In genomic region chr6:16372029-16372776, GRCh38 we compare ENCODE assay signal across 22 cellular contexts.
A peak's percentile ranks its signal among the peaks of the same experiment; 100 is the strongest.
DNase-seq lines count a peak whose midpoint lies in the region; ATAC-seq, FAIRE-seq and TF ChIP-seq lines count a peak whose summit lies in the region.
"Had no signal": no experiment of that assay in that cellular context is flagged by ENCODE, and none has a peak within 500 bp of the region (broad histone marks: within the 10 kb centered on the region; RNA-seq: fewer than 3 reads in every experiment).

No MANE protein-coding gene starts in this region.

- H3K4me3 ChIP-seq in K562, result no peak overlapping the region
- no peak overlapping the region for H3K4me3 ChIP-seq in keratinocyte (ENCODE audit: control insufficient read depth in 2 of 3, extremely low read depth in 1 of 3, insufficient read depth in 2 of 3, low read depth in 1 of 3, low read length in 3 of 3)
- no peak overlapping the region for H3K4me3 ChIP-seq in aorta (ENCODE audit: low read length in 2 of 2)
- H3K4me3 ChIP-seq: GM12878, SJCRH30 had no signal

- H3K27ac Mint-ChIP-seq in stimulated activated naive B cell treated with anti-CD40 and anti-IgM and Interleukin-4, amounts not matched to agents 10 μg/mL and 1 μg/mL and 100 μg/mL, for 72 hours, result peak overlapping the region; percentile 72

- no peak overlapping the region for H3K4me3 Mint-ChIP-seq in stimulated activated naive B cell treated with anti-CD40 and anti-IgM and Interleukin-4, amounts not matched to agents 10 μg/mL and 1 μg/mL and 100 μg/mL, for 72 hours

- H3K79me2 ChIP-seq in K562 (ENCODE audit: control insufficient read depth, insufficient read depth, low read length), result no peaks in the 10 kb centered on the region
- no peaks in the 10 kb centered on the region for H3K79me2 ChIP-seq in keratinocyte (ENCODE audit: control insufficient read depth, insufficient read depth, low read length)

- H3K9ac ChIP-seq in K562 (ENCODE audit: insufficient read depth in 1 of 2, low read depth in 2 of 2, low read length in 2 of 2) (no peak overlapping the region), keratinocyte (ENCODE audit: control insufficient read depth, extremely low read depth, insufficient read depth, low read length) (no peak overlapping the region)

- peaks cover 0 to 8% of the 10 kb centered on the region in 2 donors for H3K27me3 Mint-ChIP-seq in stimulated activated naive B cell treated with anti-CD40 and anti-IgM and Interleukin-4, amounts not matched to agents 10 μg/mL and 1 μg/mL and 100 μg/mL, for 72 hours

- no peaks in the 10 kb centered on the region for H3K9me3 ChIP-seq in K562 (replicated peaks; ENCODE audit: control insufficient read depth, insufficient read depth, low read depth, low read length)
- H3K9me3 ChIP-seq in keratinocyte (ENCODE audit: control insufficient read depth, low read depth, low read length), result no peaks in the 10 kb centered on the region
- no peaks in the 10 kb centered on the region for H3K9me3 ChIP-seq in aorta (ENCODE audit: control insufficient read depth, low read length)
- H3K9me3 ChIP-seq: SJCRH30 had no signal

- peaks cover 20 to 35% of the 10 kb centered on the region in 2 donors for H3K36me3 Mint-ChIP-seq in stimulated activated naive B cell treated with anti-CD40 and anti-IgM and Interleukin-4, amounts not matched to agents 10 μg/mL and 1 μg/mL and 100 μg/mL, for 72 hours

- WGBS in K562 (ENCODE audit: insufficient coverage, low coverage, missing lambda C conversion rate), result 4% methylated on average over 1 of the region's 1 CpG
- 88 to 92% methylated on average over 1 of the region's 1 CpG for WGBS in aorta, 2 donors

- in situ Hi-C loops in K562 (cut with MboI), result no loop called here

- dilution Hi-C loops in keratinocyte (cut with MboI; ENCODE audit: extremely low pct_ligation_motif_present, low sequenced_read_pairs), result no loop called here

- no TSS peak for BruUV-seq in K562 (replicated peaks; lab: Mats Ljungman, UMichigan)

- peaks cover 2 to 8% of the 10 kb centered on the region in 2 donors for H3K9me3 Mint-ChIP-seq in stimulated activated naive B cell treated with anti-CD40 and anti-IgM and Interleukin-4, amounts not matched to agents 10 μg/mL and 1 μg/mL and 100 μg/mL, for 72 hours

- FAIRE-seq in K562 (lab: Jason Lieb, UNC), result no peak
- peak; percentile 29 for FAIRE-seq in keratinocyte (lab: Jason Lieb, UNC)
- FAIRE-seq: GM18507, H1 had no signal

- no peak for TF ChIP-seq POLR2A in K562 (conservative IDR thresholded peaks at IDR 0.05)

- H3K27ac ChIP-seq in K562 (ENCODE audit: extremely low read depth, low read depth, low read length) (no peak overlapping the region), keratinocyte (ENCODE audit: control insufficient read depth, insufficient read depth, low read length) (no peak overlapping the region), aorta (ENCODE audit: low read depth in 1 of 2, low read length in 2 of 2) (no peak overlapping the region)
- H3K27ac ChIP-seq: C4-2B, SJCRH30 had no signal

- no peak for TF ChIP-seq CTCF in K562 (IDR thresholded peaks at IDR 0.05 in 2 of 3, conservative IDR thresholded peaks at IDR 0.05 in 1 of 3; ENCODE audit: insufficient read depth in 2 of 3, low read depth in 1 of 3, low read length in 3 of 3)
- no peak for TF ChIP-seq CTCF in keratinocyte (optimal IDR thresholded peaks at IDR 0.05 in 1 of 3, IDR thresholded peaks at IDR 0.05 in 1 of 3, conservative IDR thresholded peaks at IDR 0.05 in 1 of 3; ENCODE audit: extremely low read depth in 1 of 3, insufficient read depth in 2 of 3, low read length in 3 of 3)

- H3K36me3 ChIP-seq in K562 (ENCODE audit: control insufficient read depth, insufficient read depth, low read length) (no peaks in the 10 kb centered on the region), keratinocyte (ENCODE audit: control insufficient read depth in 2 of 2, extremely low read depth in 1 of 2, insufficient read depth in 2 of 2, low read length in 2 of 2) (no peaks in the 10 kb centered on the region), aorta (ENCODE audit: control insufficient read depth in 1 of 2, insufficient read depth in 2 of 2, low read length in 1 of 2) (no peaks in the 10 kb centered on the region)
- H3K36me3 ChIP-seq: SJCRH30 had no signal

- H3K4me1 Mint-ChIP-seq in stimulated activated naive B cell treated with anti-CD40 and anti-IgM and Interleukin-4, amounts not matched to agents 10 μg/mL and 1 μg/mL and 100 μg/mL, for 72 hours, result peaks cover 8 to 27% of the 10 kb centered on the region in 2 donors

- DNase-seq in EH (ENCODE audit: low read depth), result peak; percentile 37
- no peak for DNase-seq in K562 (ENCODE audit: extremely low read depth in 1 of 4, low spot score in 3 of 4)
- no peak for DNase-seq in keratinocyte (ENCODE audit: low read depth, low spot score)
- no peak for DNase-seq in stimulated activated naive B cell treated with anti-CD40 and anti-IgM and Interleukin-4, amounts not matched to agents 10 μg/mL and 1 μg/mL and 100 μg/mL, for 72 hours
- DNase-seq in aorta, result no peak
- DNase-seq: ACHN, AML-193, COR-L47, EL, IMR-90, MM.1S, NCI-H1092 treated with DMSO at 0.1 percent for 48 hours, NCI-H146, NCI-H2029 treated with DMSO at 0.1 percent for 48 hours, SJCRH30 had no signal

- TF ChIP-seq EP300 in K562 (IDR thresholded peaks at IDR 0.05; ENCODE audit: low read length), result no peak

- POLR2A ChIA-PET in K562 (lab: Yijun Ruan, JAX), result no interaction called here

- H4K20me1 ChIP-seq in K562 (replicated peaks; ENCODE audit: control insufficient read depth, insufficient read depth, low read length) (no peaks in the 10 kb centered on the region), keratinocyte (ENCODE audit: control insufficient read depth, extremely low read depth, insufficient read depth, low read length) (no peaks in the 10 kb centered on the region)

- TF ChIP-seq RAD21 in K562 (CRISPR knock-in tag; conservative IDR thresholded peaks at IDR 0.05 in 1 of 2, IDR thresholded peaks at IDR 0.05 in 1 of 2), result no peak

- H2AFZ ChIP-seq in K562 (ENCODE audit: low read depth, low read length) (no peak overlapping the region), keratinocyte (ENCODE audit: control insufficient read depth, low read length) (no peak overlapping the region)

- H3K4me2 ChIP-seq in K562 (ENCODE audit: insufficient read depth, low read length) (no peak overlapping the region), keratinocyte (ENCODE audit: control insufficient read depth, extremely low read depth, insufficient read depth, low read depth, low read length) (no peak overlapping the region)

- ATAC-seq in K562, result no peak
- ATAC-seq in stimulated activated naive B cell treated with anti-CD40 and anti-IgM and Interleukin-4, amounts not matched to agents 10 μg/mL and 1 μg/mL and 100 μg/mL, for 72 hours (replicated peaks), result no peak
- no peak for ATAC-seq in GM21825 (IDR thresholded peaks at IDR 0.05; ENCODE audit: unreplicated experiment)
- no peak for ATAC-seq in aorta (ENCODE audit: low FRiP score)
- ATAC-seq in SK-N-SH treated with all-trans-retinoic acid at 6 μM for 48 hours, result no peak
- ATAC-seq: Panc1 had no signal

- CTCF ChIA-PET in K562 (lab: Yijun Ruan, JAX; ENCODE audit: low intra/inter-chr PET ratio), result no interaction called here

- H3K27me3 ChIP-seq in K562 (ENCODE audit: control insufficient read depth in 2 of 2, insufficient read depth in 2 of 2, low read length in 2 of 2) (peaks cover 21 to 35% of the 10 kb centered on the region in 2 experiments), keratinocyte (ENCODE audit: control insufficient read depth, extremely low read depth, insufficient read depth, low read length) (no peaks in the 10 kb centered on the region), aorta (ENCODE audit: control insufficient read depth in 1 of 2, insufficient read depth in 2 of 2, low read length in 1 of 2) (no peaks in the 10 kb centered on the region)
- H3K27me3 ChIP-seq: SJCRH30 had no signal

- intact Hi-C loops in K562 (cut with micrococcal nuclease) (no loop called here), aorta (cut with DNase I) (no loop called here)

- H3K9me1 ChIP-seq in K562 (ENCODE audit: control insufficient read depth, insufficient read depth, low read length) (no peaks in the 10 kb centered on the region), keratinocyte (ENCODE audit: control insufficient read depth, extremely low read depth, insufficient read depth, low read length) (no peaks in the 10 kb centered on the region)

- H3K4me1 ChIP-seq in K562 (replicated peaks in 1 of 2; ENCODE audit: control insufficient read depth in 2 of 2, insufficient read depth in 2 of 2, low read length in 2 of 2) (no peaks in the 10 kb centered on the region), keratinocyte (ENCODE audit: control insufficient read depth, extremely low read depth, insufficient read depth, low read length) (peaks cover 10% of the 10 kb centered on the region), aorta (ENCODE audit: control insufficient read depth in 1 of 2, insufficient read depth in 2 of 2, low read length in 2 of 2) (peaks cover 0 to 10% of the 10 kb centered on the region in 2 donors)

TF ChIP-seq in K562, 482 proteins besides CTCF, POLR2A, EP300 and RAD21 (continues in another document):
- TF ChIP-seq NFIX (CRISPR knock-in tag; IDR thresholded peaks at IDR 0.05; ENCODE audit: low read depth) (peak; percentile 51), MLX (CRISPR knock-in tag; conservative IDR thresholded peaks at IDR 0.05) (no peak), L3MBTL2 (IDR thresholded peaks at IDR 0.05) (no peak), NFIC (IDR thresholded peaks at IDR 0.05) (peak; percentile 87), POLR2AphosphoS2 (IDR thresholded peaks at IDR 0.05; ENCODE audit: low read length) (no peak), PHB2 (IDR thresholded peaks at IDR 0.05; ENCODE audit: low read depth) (no peak), BRD4 (IDR thresholded peaks at IDR 0.05) (no peak)

TF ChIP-seq in SK-N-SH treated with all-trans-retinoic acid at 6 μM for 48 hours, 23 proteins besides CTCF, POLR2A, EP300 and RAD21 (continues in another document):
- no peak for TF ChIP-seq ZNF70 (CRISPR knock-in tag; IDR thresholded peaks at IDR 0.05)
- no peak for TF ChIP-seq GLIS3 (CRISPR knock-in tag; IDR thresholded peaks at IDR 0.05)
- no peak for TF ChIP-seq CSDC2 (CRISPR knock-in tag; IDR thresholded peaks at IDR 0.05)
- TF ChIP-seq ARNTL (CRISPR knock-in tag; IDR thresholded peaks at IDR 0.05; ENCODE audit: borderline replicate concordance, low read depth), result no peak
- TF ChIP-seq ESRRG (CRISPR knock-in tag; IDR thresholded peaks at IDR 0.05), result no peak
- TF ChIP-seq TCF4 (CRISPR knock-in tag; IDR thresholded peaks at IDR 0.05; ENCODE audit: borderline replicate concordance), result no peak
- TF ChIP-seq OSR1 (CRISPR knock-in tag; IDR thresholded peaks at IDR 0.05), result no peak
